In the genomic region with DNA sequence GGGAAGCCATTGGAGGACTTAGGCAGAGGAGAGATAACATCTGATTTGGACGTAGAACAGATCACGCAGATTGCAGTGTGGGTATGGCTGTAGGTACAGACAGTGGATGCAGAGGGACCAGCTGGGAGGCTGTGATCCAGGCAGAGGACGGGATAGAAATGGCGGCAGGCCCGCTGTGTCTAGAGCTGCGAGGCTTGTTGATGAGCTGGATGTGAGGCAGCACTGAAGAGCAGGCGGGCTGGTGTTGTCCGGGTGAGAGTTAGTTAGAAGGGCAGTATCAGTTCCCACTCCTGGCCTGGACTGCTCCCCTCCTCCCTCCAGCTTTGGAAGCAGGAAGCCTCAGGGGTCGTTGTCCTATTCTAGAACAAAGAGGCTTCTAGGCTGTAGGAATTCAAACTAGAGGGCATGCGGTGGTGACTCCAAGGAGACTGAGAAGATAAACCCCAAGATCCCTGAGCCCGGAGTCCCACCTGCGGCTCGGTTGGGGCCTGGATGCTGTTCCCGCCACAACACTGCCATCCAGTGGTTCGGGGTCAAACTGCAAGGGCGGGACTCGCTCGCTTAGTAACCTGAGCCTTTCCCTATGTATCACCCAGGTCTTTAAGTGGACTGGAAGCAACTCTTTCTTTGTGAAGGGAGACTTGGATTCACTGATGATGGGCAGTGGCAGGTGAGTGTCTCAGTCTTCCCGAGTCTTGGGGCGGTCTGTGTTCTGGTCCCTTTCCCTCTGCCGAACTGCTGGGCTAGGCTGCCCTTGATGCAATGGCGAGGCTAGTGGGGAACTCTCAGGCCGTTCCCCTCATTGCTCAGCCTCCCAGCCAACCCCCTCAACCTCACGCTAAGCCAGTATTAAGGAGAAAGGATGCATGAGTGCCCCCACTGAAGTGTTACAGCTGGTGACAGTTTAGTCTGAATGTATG, we compare ENCODE assay signal across 8 cellular contexts. TPM values are rescaled to one million over a fixed set of nuclear protein-coding genes. Genes with fewer than 3 reads are reported as not detected.
DNase-seq lines count a peak whose midpoint lies in the region; FAIRE-seq and TF ChIP-seq lines count a peak whose summit lies in the region.

No MANE protein-coding gene starts in this region.

- H3K9me3 ChIP-seq in MM.1S (replicated peaks; ENCODE audit: insufficient read depth, low read length), result no peaks in the 10 kb centered on the region
- no peaks in the 10 kb centered on the region for H3K9me3 ChIP-seq in neutrophil

- peak overlapping the region; percentile 17; the same call in 1 of the 2 replicates for H2AFZ ChIP-seq in MM.1S (ENCODE audit: low read length)

- no peaks in the 10 kb centered on the region for H3K79me2 ChIP-seq in MM.1S (ENCODE audit: low read length)

- H3K4me1 ChIP-seq in MM.1S (ENCODE audit: low read length) (peaks cover 5% of the 10 kb centered on the region), neutrophil (ENCODE audit: control insufficient read depth in 1 of 2, insufficient read depth in 1 of 2, low read depth in 1 of 2, low read length in 1 of 2) (peaks cover 0 to 4% of the 10 kb centered on the region in 2 experiments)

- H3K36me3 ChIP-seq in MM.1S (replicated peaks; ENCODE audit: insufficient read depth, low read length) (no peaks in the 10 kb centered on the region), neutrophil (peaks cover 33% of the 10 kb centered on the region)

- TF ChIP-seq CTCF in MM.1S (IDR thresholded peaks at IDR 0.05; ENCODE audit: low read length), result peak; percentile 96
- TF ChIP-seq CTCF in neutrophil (IDR thresholded peaks at IDR 0.05), result peak; percentile 82

- H3K27ac ChIP-seq in MM.1S (ENCODE audit: low read length) (peak overlapping the region; percentile 4; the same call in 1 of the 2 replicates), neutrophil (no peak overlapping the region)

- no peak for FAIRE-seq in frontal cortex (lab: Jason Lieb, UNC)

- no peaks in the 10 kb centered on the region for H3F3A ChIP-seq in MM.1S (ENCODE audit: insufficient read depth, low read length)

- peak overlapping the region; percentile 60; the same call in 1 of the 2 replicates for H3K4me2 ChIP-seq in MM.1S (ENCODE audit: low read depth, low read length)

- H3K9ac ChIP-seq in MM.1S (ENCODE audit: low read length), result peak overlapping the region; percentile 2; the same call in 1 of the 2 replicates

- H3K27me3 ChIP-seq in MM.1S (replicated peaks; ENCODE audit: insufficient read depth, low read length), result no peaks in the 10 kb centered on the region
- no peaks in the 10 kb centered on the region for H3K27me3 ChIP-seq in neutrophil

- H4K20me1 ChIP-seq in MM.1S (ENCODE audit: insufficient read depth, low read length), result no peaks in the 10 kb centered on the region

- no peaks in the 10 kb centered on the region for H3K9me2 ChIP-seq in MM.1S (replicated peaks; ENCODE audit: insufficient read depth, low read length)

- DNase-seq in activated gamma-delta T cell treated with Interleukin-2 at 50 U/mL for 16 hours (peak; percentile 78), activated gamma-delta T cell (lab: John Stamatoyannopoulos, UW) (no peak), MM.1S (peak; percentile 82), SHP77 treated with DMSO at 0.1 percent for 48 hours (lab: John Stamatoyannopoulos, UW) (peak; percentile 76), frontal cortex (ENCODE audit: low spot score in 2 of 2) (peak; percentile 59 to 83), stromal cell of bone marrow (ENCODE audit: low read depth) (peak; percentile 52)
- peak; percentile 70 for DNase-seq in activated gamma-delta T cell treated with anti-CD3 and anti-CD28 coated beads, Interleukin-2, amount 50 U/mL, for 16 hours (ENCODE audit: low read depth)

- no peak overlapping the region for H3K4me3 ChIP-seq in MM.1S (ENCODE audit: low read length)
- no peak overlapping the region for H3K4me3 ChIP-seq in neutrophil (ENCODE audit: low read depth in 1 of 2, low read length in 1 of 2)

RNA-seq across cellular contexts. Expression of a gene that starts 11.2 kb away (rescaled TPM):
- total RNA-seq in frontal cortex, result under 0.01 TPM
